Comparison of ENCODE assay signal across 8 cellular contexts in genomic region chr13:112444001-112444311, GRCh38.
DNase-seq lines count a peak whose midpoint lies in the region; ATAC-seq and TF ChIP-seq lines count a peak whose summit lies in the region.

No MANE protein-coding gene starts in this region.

- H3K4me3 ChIP-seq in cardiac fibroblast (replicated peaks in 1 of 2; ENCODE audit: low read depth in 2 of 2, low read length in 2 of 2): no peak overlapping the region

- H3K9me3 Mint-ChIP-seq in CD4-positive, alpha-beta T cell: no peaks in the 10 kb centered on the region

- no peak overlapping the region for H3K27ac Mint-ChIP-seq in CD4-positive, alpha-beta T cell

- H3K36me3 Mint-ChIP-seq in CD4-positive, alpha-beta T cell (ENCODE audit: low read depth): no peaks in the 10 kb centered on the region

- H3K27me3 ChIP-seq in CD4-positive, alpha-beta T cell (ENCODE audit: control insufficient read depth, insufficient read depth, low read length): peaks cover 17% of the 10 kb centered on the region

- POLR2A ChIA-PET in CD4-positive, alpha-beta T cell (lab: Charles Lee): no interaction called here

- peak; percentile 22 for TF ChIP-seq CTCF in CD4-positive, alpha-beta T cell (IDR thresholded peaks at IDR 0.05)
- TF ChIP-seq CTCF in LNCAP (IDR thresholded peaks at IDR 0.05) (peak; percentile 71), cardiac fibroblast (IDR thresholded peaks at IDR 0.05; ENCODE audit: low read depth, low read length) (peak; percentile 91)

- peak in 5 of 10 experiments; percentile 4 to 21 (median 12) for DNase-seq in CD4-positive, alpha-beta T cell
- DNase-seq in SHP77 (lab: John Stamatoyannopoulos, UW): peak; percentile 50 to 61
- peak; percentile 59 to 60 for DNase-seq in cardiac fibroblast (ENCODE audit: low read depth in 2 of 2)
- DNase-seq in kidney glomerular epithelial cell (lab: John Stamatoyannopoulos, UW): peak; percentile 24
- peak; percentile 34 for DNase-seq in stimulated activated CD4-positive, alpha-beta T cell treated with anti-CD3 and anti-CD28 coated beads, Interleukin-4, amount 100 ng/mL, for 1 hour

- H3K4me3 Mint-ChIP-seq in CD4-positive, alpha-beta T cell: no peak overlapping the region

- no peak for ATAC-seq in CD4-positive, alpha-beta T cell (ENCODE audit: poor library complexity)
- ATAC-seq in GM19455 (IDR thresholded peaks at IDR 0.05; ENCODE audit: unreplicated experiment) (peak; percentile 80), HG02763 (IDR thresholded peaks at IDR 0.05; ENCODE audit: unreplicated experiment) (no peak)

- H3K27ac ChIP-seq in CD4-positive, alpha-beta T cell (ENCODE audit: low read depth, low read length): no peak overlapping the region

- H3K27me3 Mint-ChIP-seq in CD4-positive, alpha-beta T cell: peaks cover 47% of the 10 kb centered on the region

- intact Hi-C loops in CD4-positive, alpha-beta T cell (cut with DNase I, micrococcal nuclease): no loop called here

- H3K9me3 ChIP-seq in CD4-positive, alpha-beta T cell (ENCODE audit: control insufficient read depth, low read length): no peaks in the 10 kb centered on the region

- CTCF ChIA-PET in CD4-positive, alpha-beta T cell (lab: Charles Lee): no interaction called here

- H3K4me1 Mint-ChIP-seq in CD4-positive, alpha-beta T cell (ENCODE audit: low read depth): no peaks in the 10 kb centered on the region

Comparison
In these comparisons a context has a peak if more than half of its experiments do, and no peak if none do; other contexts are left out.
1. CTCF ChIP-seq: peak in every context shown above with its lines; median percentile 91 in cardiac fibroblast; 71 in LNCAP; 22 in CD4-positive, alpha-beta T cell.